Comparison of ENCODE assay signal across 8 cellular contexts in genomic region chr19:4676955-4677731, GRCh38. TPM values are rescaled to one million over a fixed set of nuclear protein-coding genes. Genes with fewer than 3 reads are reported as not detected.
DNase-seq lines count a peak whose midpoint lies in the region; ATAC-seq, FAIRE-seq and TF ChIP-seq lines count a peak whose summit lies in the region.

No MANE protein-coding gene starts in this region.

- CTCF ChIA-PET in HEK293T (lab: Yijun Ruan, JAX), result interaction anchor here (0.8 to 1.0 kb wide), 3 partner anchors 11 to 47 kb away, joined by 3 read pairs; no protein-coding TSS in a partner anchor

- intact Hi-C loops in pancreas (cut with DNase I), result no loop called here

- POLR2A ChIA-PET in HEK293T (lab: Yijun Ruan, JAX), result interaction anchor here (1.0 kb wide), 1 partner anchor 101 kb away, joined by 3 read pairs; no protein-coding TSS in a partner anchor

- peak; percentile 30 for DNase-seq in COLO668 (lab: John Stamatoyannopoulos, UW; ENCODE audit: unreplicated experiment)
- peak; percentile 65 for DNase-seq in HEK293T (ENCODE audit: extremely low spot score)
- peak; percentile 38 for DNase-seq in fibroblast of gingiva (ENCODE audit: low read depth)
- peak in 1 of 6 donors; percentile 40 for DNase-seq in pancreas

- peaks cover 0 to 18% (median 7%) of the 10 kb centered on the region in 3 donors for H3K36me3 ChIP-seq in pancreas

- H3K9me3 ChIP-seq in pancreas, result no peaks in the 10 kb centered on the region

- peak in 3 of 4 donors; percentile 40 to 69 (median 65) for ATAC-seq in pancreas
- ATAC-seq in GM19467 (IDR thresholded peaks at IDR 0.05; ENCODE audit: unreplicated experiment), result no peak
- ATAC-seq in GM19351 (IDR thresholded peaks at IDR 0.05; ENCODE audit: unreplicated experiment), result no peak
- ATAC-seq in GM18861 (IDR thresholded peaks at IDR 0.05; ENCODE audit: unreplicated experiment), result no peak

- H3K27me3 ChIP-seq in pancreas, result no peaks in the 10 kb centered on the region

- TF ChIP-seq CTCF in pancreas (IDR thresholded peaks at IDR 0.05), result peak in 3 of 4 donors; percentile 11 to 35 (median 18)

- 73 to 75% methylated on average over 17 of the region's 17 CpGs for WGBS in pancreas, 2 donors

- no peak overlapping the region for H3K27ac ChIP-seq in pancreas

- no peaks in the 10 kb centered on the region for H3K4me1 ChIP-seq in pancreas

- H3K4me3 ChIP-seq in pancreas, result no peak overlapping the region

- peak; percentile 9 for FAIRE-seq in TTC549 (lab: Jason Lieb, UNC)
- FAIRE-seq in pancreas (lab: Jason Lieb, UNC), result no peak

TF ChIP-seq in HEK293T, 16 proteins besides CTCF, POLR2A, EP300 and RAD21:
- no peak for TF ChIP-seq FOXM1 (IDR thresholded peaks at IDR 0.05; ENCODE audit: borderline replicate concordance)
- TF ChIP-seq PKNOX1 (IDR thresholded peaks at IDR 0.05), result 0 out of 2 replicates have a peak, but pooled peaks have one; percentile 35

RNA-seq across cellular contexts. Expression of gene MYDGF, which starts 7.0 kb away (rescaled TPM):
- total RNA-seq in pancreas, result 100 to 1,000 TPM in 1 of 6 donors, 10 to 100 TPM in 5; 56.7 to 102 (median 66.4) TPM
- 10 to 100 TPM; 50.3 to 80.6 TPM for polyA plus RNA-seq in pancreas

RNA-seq across cellular contexts. Expression of gene TNFAIP8L1, which starts 37.8 kb away (rescaled TPM):
- 1 to 10 TPM; 1.2 to 3.3 (median 1.6) TPM for total RNA-seq in pancreas
- 1 to 10 TPM; 3.5 to 3.6 TPM for polyA plus RNA-seq in pancreas

RNA-seq across cellular contexts. Expression of gene DPP9, which starts 46.5 kb away (rescaled TPM):
- total RNA-seq in pancreas, result 10 to 100 TPM; 19.0 to 36.7 (median 25.0) TPM
- polyA plus RNA-seq in pancreas, result 10 to 100 TPM; 30.4 to 47.4 TPM

Comparison
In these comparisons a context has a peak if more than half of its experiments do, and no peak if none do; other contexts are left out.
1. ATAC-seq: peak in pancreas (3 of 4); none in GM19467 (single experiment), GM19351 (single experiment) and GM18861 (single experiment).